In genomic region chr9:35277649-35278359, GRCh38 we compare ENCODE assay signal across 12 cellular contexts.
DNase-seq lines count a peak whose midpoint lies in the region; ATAC-seq and TF ChIP-seq lines count a peak whose summit lies in the region.
"Had no signal": no experiment of that assay in that cellular context is flagged by ENCODE, and none has a peak within 500 bp of the region (broad histone marks: within the 10 kb centered on the region; RNA-seq: fewer than 3 reads in every experiment).

No MANE protein-coding gene starts in this region.

- no peaks in the 10 kb centered on the region for H4K20me1 ChIP-seq in OCI-LY3 (ENCODE audit: insufficient read depth, low read length)

- CTCF ChIA-PET in AG04449 (lab: Yijun Ruan, JAX), result interaction anchor here (0.7 to 1.3 kb wide), 4 partner anchors 11 to 199 kb away, joined by 3 to 4 read pairs (median 4); no protein-coding TSS in a partner anchor

- peaks cover 2% of the 10 kb centered on the region for H3K4me1 Mint-ChIP-seq in progenitor cell of endocrine pancreas (ENCODE audit: low read depth)

- no peak overlapping the region for H3K27ac Mint-ChIP-seq in progenitor cell of endocrine pancreas
- H3K27ac Mint-ChIP-seq: activated naive CD4-positive, alpha-beta T cell treated with anti-CD3 and anti-CD28 coated beads for 36 hours; natural killer cell treated with Interleukin-12 subunit alpha and Interleukin-12 subunit beta and Interleukin-15 and Interleukin-18, amount 100 ng/mL, for 72 hours had no signal

- H3K36me3 ChIP-seq in OCI-LY3 (replicated peaks; ENCODE audit: low read depth, low read length), result no peaks in the 10 kb centered on the region
- no peaks in the 10 kb centered on the region for H3K36me3 ChIP-seq in mucosa of rectum (ENCODE audit: control insufficient read depth in 2 of 2, insufficient read depth in 2 of 2, low read length in 2 of 2)
- H3K36me3 ChIP-seq in HAP-1 (replicated peaks), result no peaks in the 10 kb centered on the region

- peaks cover 4% of the 10 kb centered on the region for H3K36me3 Mint-ChIP-seq in progenitor cell of endocrine pancreas (ENCODE audit: insufficient read depth)
- H3K36me3 Mint-ChIP-seq: natural killer cell treated with Interleukin-12 subunit alpha and Interleukin-12 subunit beta and Interleukin-15 and Interleukin-18, amount 100 ng/mL, for 72 hours had no signal

- no peaks in the 10 kb centered on the region for H3K27me3 Mint-ChIP-seq in progenitor cell of endocrine pancreas

- no peaks in the 10 kb centered on the region for H3K79me2 ChIP-seq in OCI-LY3 (ENCODE audit: low read length)

- H3K4me2 ChIP-seq in OCI-LY3 (ENCODE audit: low read length), result peak overlapping the region; percentile 60; the same call in 1 of the 2 replicates

- DNase-seq in AG04449 (ENCODE audit: low read depth, low spot score) (peak; percentile 46), fibroblast of gingiva (ENCODE audit: low read depth) (peak; percentile 87), progenitor cell of endocrine pancreas (ENCODE audit: low spot score, unreplicated experiment) (no peak), HAP-1 (ENCODE audit: low spot score in 2 of 2) (no peak)
- DNase-seq: activated naive CD4-positive, alpha-beta T cell treated with anti-CD3 and anti-CD28 coated beads for 36 hours; MV-4-11 had no signal

- no peak overlapping the region for H2AFZ ChIP-seq in OCI-LY3 (ENCODE audit: low read depth, low read length)

- H3K4me3 ChIP-seq in AG04449 (ENCODE audit: low read depth, low read length) (no peak overlapping the region), OCI-LY3 (ENCODE audit: low read length) (no peak overlapping the region), mucosa of rectum (ENCODE audit: low read length in 2 of 2) (no peak overlapping the region), HAP-1 (no peak overlapping the region)

- H3K9me3 ChIP-seq in OCI-LY3 (ENCODE audit: insufficient read depth, low read length) (no peaks in the 10 kb centered on the region; the same call in 1 of the 2 replicates), mucosa of rectum (ENCODE audit: control insufficient read depth in 2 of 2, low read length in 2 of 2) (no peaks in the 10 kb centered on the region), HAP-1 (no peaks in the 10 kb centered on the region)

- POLR2A ChIA-PET in AG04449 (lab: Yijun Ruan, JAX), result no interaction called here

- H3K27me3 ChIP-seq in OCI-LY3 (ENCODE audit: low read depth, low read length), result 0 out of 2 replicates have a peak, but pooled peaks cover 6% of the 10 kb centered on the region
- H3K27me3 ChIP-seq in mucosa of rectum (ENCODE audit: control insufficient read depth in 2 of 2, insufficient read depth in 2 of 2, low read length in 2 of 2), result no peaks in the 10 kb centered on the region
- no peaks in the 10 kb centered on the region for H3K27me3 ChIP-seq in HAP-1 (ENCODE audit: low read depth)

- no peaks in the 10 kb centered on the region for H3K9me3 Mint-ChIP-seq in progenitor cell of endocrine pancreas (ENCODE audit: low read depth)
- H3K9me3 Mint-ChIP-seq: activated naive CD4-positive, alpha-beta T cell treated with anti-CD3 and anti-CD28 coated beads for 36 hours; natural killer cell treated with Interleukin-12 subunit alpha and Interleukin-12 subunit beta and Interleukin-15 and Interleukin-18, amount 100 ng/mL, for 72 hours had no signal

- H3K27ac ChIP-seq in OCI-LY3 (ENCODE audit: low read length) (no peak overlapping the region), mucosa of rectum (ENCODE audit: low read depth in 2 of 2, low read length in 2 of 2) (peak overlapping the region; percentile 6 to 13)
- H3K27ac ChIP-seq: C4-2B had no signal

- H3K9ac ChIP-seq in OCI-LY3 (ENCODE audit: low read length), result no peak overlapping the region
- no peak overlapping the region for H3K9ac ChIP-seq in mucosa of rectum (ENCODE audit: low read depth in 1 of 2, low read length in 2 of 2)

- no peak overlapping the region for H3K4me3 Mint-ChIP-seq in progenitor cell of endocrine pancreas (ENCODE audit: low read depth)
- H3K4me3 Mint-ChIP-seq: activated naive CD4-positive, alpha-beta T cell treated with anti-CD3 and anti-CD28 coated beads for 36 hours had no signal

- ATAC-seq in GM21825 (IDR thresholded peaks at IDR 0.05; ENCODE audit: unreplicated experiment) (no peak), GM21529 (IDR thresholded peaks at IDR 0.05; ENCODE audit: unreplicated experiment) (no peak)
- ATAC-seq: natural killer cell treated with Interleukin-12 subunit alpha and Interleukin-12 subunit beta and Interleukin-15 and Interleukin-18, amount 100 ng/mL, for 72 hours had no signal

- H3K4me1 ChIP-seq in OCI-LY3 (ENCODE audit: low read length) (peaks cover 50% of the 10 kb centered on the region), mucosa of rectum (ENCODE audit: control insufficient read depth in 2 of 2, insufficient read depth in 2 of 2, low read length in 2 of 2) (no peaks in the 10 kb centered on the region), HAP-1 (peaks cover 6% of the 10 kb centered on the region)

- TF ChIP-seq CTCF in AG04449 (IDR thresholded peaks at IDR 0.05; ENCODE audit: insufficient read depth, low read length, missing control alignments) (no peak), OCI-LY3 (IDR thresholded peaks at IDR 0.05; ENCODE audit: low read depth, low read length) (no peak), progenitor cell of endocrine pancreas (IDR thresholded peaks at IDR 0.05; ENCODE audit: unreplicated experiment) (no peak)

- in situ Hi-C loops in HAP-1 (cut with MboI; ENCODE audit: low sequenced_read_pairs), result no loop called here

Comparison
In these comparisons a context has a peak if more than half of its experiments do, and no peak if none do; other contexts are left out.
1. DNase-seq: peak in AG04449 (single experiment) and fibroblast of gingiva (single experiment); none in progenitor cell of endocrine pancreas (single experiment) and HAP-1 (0 of 2).